8 cellular contexts compared by ENCODE assay signal in genomic region chr4:74874785-74875367, GRCh38. TPM values are rescaled to one million over a fixed set of nuclear protein-coding genes. Genes with fewer than 3 reads are reported as not detected.
A peak's percentile ranks its signal among the peaks of the same experiment; 100 is the strongest.
DNase-seq lines count a peak whose midpoint lies in the region; ATAC-seq and TF ChIP-seq lines count a peak whose summit lies in the region.

No MANE protein-coding gene starts in this region.

- no peaks in the 10 kb centered on the region for H3K9me3 Mint-ChIP-seq in activated T-helper 1 cell treated with anti-CD3 and anti-CD28 coated beads, Interleukin-12 subunit alpha, Interleukin-12 subunit beta, Interleukin-2, Interleukin-4 antibody, amounts not matched to agents 30 ng/mL and 10 ng/mL and 1 ng/mL, durations not matched to agents 14 hours and 24 hours and 36 hours
- H3K9me3 Mint-ChIP-seq in progenitor cell of endocrine pancreas (ENCODE audit: low read depth): no peaks in the 10 kb centered on the region

- no peak overlapping the region for H3K27ac Mint-ChIP-seq in activated T-helper 1 cell treated with anti-CD3 and anti-CD28 coated beads, Interleukin-12 subunit alpha, Interleukin-12 subunit beta, Interleukin-2, Interleukin-4 antibody, amounts not matched to agents 30 ng/mL and 10 ng/mL and 1 ng/mL, durations not matched to agents 14 hours and 24 hours and 36 hours
- no peak overlapping the region for H3K27ac Mint-ChIP-seq in progenitor cell of endocrine pancreas

- ATAC-seq in GM18909 (IDR thresholded peaks at IDR 0.05; ENCODE audit: poor library complexity, unreplicated experiment) (peak; percentile 46), HG03095 (IDR thresholded peaks at IDR 0.05; ENCODE audit: unreplicated experiment) (peak; percentile 68), heart left ventricle (peak; percentile 64 to 90 (median 82)), HG03025 (IDR thresholded peaks at IDR 0.05; ENCODE audit: low FRiP score, unreplicated experiment) (no peak)

- DNase-seq in DMS114 treated with DMSO at 0.1 percent for 48 hours (lab: John Stamatoyannopoulos, UW; ENCODE audit: unreplicated experiment): peak; percentile 33
- DNase-seq in NCI-H2196 treated with DMSO at 0.1 percent for 48 hours (lab: John Stamatoyannopoulos, UW; ENCODE audit: unreplicated experiment): peak; percentile 2
- DNase-seq in activated T-helper 1 cell treated with anti-CD3 and anti-CD28 coated beads, Interleukin-12 subunit alpha, Interleukin-12 subunit beta, Interleukin-2, Interleukin-4 antibody, amounts not matched to agents 30 ng/mL and 10 ng/mL and 1 ng/mL, durations not matched to agents 14 hours and 24 hours and 36 hours (ENCODE audit: low spot score): peak; percentile 3
- DNase-seq in heart left ventricle: peak in 2 of 5 donors; percentile 27 to 33
- no peak for DNase-seq in progenitor cell of endocrine pancreas (ENCODE audit: low spot score, unreplicated experiment)

- peaks cover 10% of the 10 kb centered on the region for H3K27me3 Mint-ChIP-seq in activated T-helper 1 cell treated with anti-CD3 and anti-CD28 coated beads, Interleukin-12 subunit alpha, Interleukin-12 subunit beta, Interleukin-2, Interleukin-4 antibody, amounts not matched to agents 30 ng/mL and 10 ng/mL and 1 ng/mL, durations not matched to agents 14 hours and 24 hours and 36 hours (ENCODE audit: insufficient read depth)
- H3K27me3 Mint-ChIP-seq in progenitor cell of endocrine pancreas: no peaks in the 10 kb centered on the region

- no peaks in the 10 kb centered on the region for H3K36me3 Mint-ChIP-seq in activated T-helper 1 cell treated with anti-CD3 and anti-CD28 coated beads, Interleukin-12 subunit alpha, Interleukin-12 subunit beta, Interleukin-2, Interleukin-4 antibody, amounts not matched to agents 30 ng/mL and 10 ng/mL and 1 ng/mL, durations not matched to agents 14 hours and 24 hours and 36 hours (ENCODE audit: low read depth)
- no peaks in the 10 kb centered on the region for H3K36me3 Mint-ChIP-seq in progenitor cell of endocrine pancreas (ENCODE audit: insufficient read depth)

- no peak overlapping the region for H3K4me3 ChIP-seq in heart left ventricle

- no peak for TF ChIP-seq POLR2A in heart left ventricle (IDR thresholded peaks at IDR 0.05)

- H3K27ac ChIP-seq in heart left ventricle: no peak overlapping the region

- H3K36me3 ChIP-seq in heart left ventricle: no peaks in the 10 kb centered on the region

- H3K4me1 Mint-ChIP-seq in activated T-helper 1 cell treated with anti-CD3 and anti-CD28 coated beads, Interleukin-12 subunit alpha, Interleukin-12 subunit beta, Interleukin-2, Interleukin-4 antibody, amounts not matched to agents 30 ng/mL and 10 ng/mL and 1 ng/mL, durations not matched to agents 14 hours and 24 hours and 36 hours (ENCODE audit: low read depth): no peaks in the 10 kb centered on the region
- peaks cover 1% of the 10 kb centered on the region for H3K4me1 Mint-ChIP-seq in progenitor cell of endocrine pancreas (ENCODE audit: low read depth)

- 18 to 36% (median 24%) methylated on average over 1 of the region's 1 CpG for WGBS in heart left ventricle, 4 donors

- no peaks in the 10 kb centered on the region for H3K27me3 ChIP-seq in heart left ventricle

- peaks cover 0 to 3% (median 0%) of the 10 kb centered on the region in 12 donors for H3K4me1 ChIP-seq in heart left ventricle

- H3K4me3 Mint-ChIP-seq in activated T-helper 1 cell treated with anti-CD3 and anti-CD28 coated beads, Interleukin-12 subunit alpha, Interleukin-12 subunit beta, Interleukin-2, Interleukin-4 antibody, amounts not matched to agents 30 ng/mL and 10 ng/mL and 1 ng/mL, durations not matched to agents 14 hours and 24 hours and 36 hours: no peak overlapping the region
- no peak overlapping the region for H3K4me3 Mint-ChIP-seq in progenitor cell of endocrine pancreas (ENCODE audit: low read depth)

- intact Hi-C loops in activated T-helper 1 cell treated with anti-CD3 and anti-CD28 coated beads, Interleukin-12 subunit alpha, Interleukin-12 subunit beta, Interleukin-2, Interleukin-4 antibody, amounts not matched to agents 30 ng/mL and 10 ng/mL and 1 ng/mL, durations not matched to agents 14 hours and 24 hours and 36 hours (cut with micrococcal nuclease): loop anchor here (1.0 to 5.0 kb wide), 2 partner anchors 612 to 973 kb away; no protein-coding TSS in a partner anchor
- intact Hi-C loops in heart left ventricle (cut with DNase I): loop anchor here (2.0 to 10.0 kb wide), 10 partner anchors 57 to 610 kb away; partner anchors contain the start of gene PARM1 (in 1 of the 10)

- TF ChIP-seq CTCF in heart left ventricle (IDR thresholded peaks at IDR 0.05): peak; percentile 77 to 96 (median 90)
- peak; percentile 94 for TF ChIP-seq CTCF in progenitor cell of endocrine pancreas (IDR thresholded peaks at IDR 0.05; ENCODE audit: unreplicated experiment)

- H3K9me3 ChIP-seq in heart left ventricle: no peaks in the 10 kb centered on the region

RNA-seq across cellular contexts. Expression of gene PARM1, which starts 58.0 kb away (rescaled TPM):
- not detected in 2 replicates for total RNA-seq in activated T-helper 1 cell treated with anti-CD3 and anti-CD28 coated beads, Interleukin-12 subunit alpha, Interleukin-12 subunit beta, Interleukin-2, Interleukin-4 antibody, amounts not matched to agents 30 ng/mL and 10 ng/mL and 1 ng/mL, durations not matched to agents 14 hours and 24 hours and 36 hours
- total RNA-seq in heart left ventricle (100 to 1,000 TPM in 5 of 9 donors, 10 to 100 TPM in 4; 40.1 to 144 (median 103) TPM), progenitor cell of endocrine pancreas (6.4 and 7.4 TPM in 2 replicates)
- polyA plus RNA-seq in heart left ventricle: 10 to 100 TPM; 28.8 to 51.2 TPM
